ENCODE assay signal across 17 cellular contexts in genomic region chr9:90552317-90552716, GRCh38.
DNase-seq lines count a peak whose midpoint lies in the region; ATAC-seq and TF ChIP-seq lines count a peak whose summit lies in the region.
"Had no signal": no experiment of that assay in that cellular context is flagged by ENCODE, and none has a peak within 500 bp of the region (broad histone marks: within the 10 kb centered on the region; RNA-seq: fewer than 3 reads in every experiment).

No MANE protein-coding gene starts in this region.

- H3K4me3 Mint-ChIP-seq in activated T-helper 2 cell treated with anti-CD3 and anti-CD28 coated beads, Interferon-gamma antibody, Interleukin-2, Interleukin-4, amounts not matched to agents 10 μg/mL and 5 μg/mL and 100 μg/mL, durations not matched to agents 14 hours and 24 hours and 36 hours (ENCODE audit: low read depth), result no peak overlapping the region
- H3K4me3 Mint-ChIP-seq: type B pancreatic cell had no signal

- H3K27ac Mint-ChIP-seq in activated T-helper 2 cell treated with anti-CD3 and anti-CD28 coated beads, Interferon-gamma antibody, Interleukin-2, Interleukin-4, amounts not matched to agents 10 μg/mL and 5 μg/mL and 100 μg/mL, durations not matched to agents 14 hours and 24 hours and 36 hours, result no peak overlapping the region
- H3K27ac Mint-ChIP-seq: type B pancreatic cell had no signal

- H3K27me3 Mint-ChIP-seq in activated T-helper 2 cell treated with anti-CD3 and anti-CD28 coated beads, Interferon-gamma antibody, Interleukin-2, Interleukin-4, amounts not matched to agents 10 μg/mL and 5 μg/mL and 100 μg/mL, durations not matched to agents 14 hours and 24 hours and 36 hours (ENCODE audit: low read depth), result peaks cover 3% of the 10 kb centered on the region
- H3K27me3 Mint-ChIP-seq: type B pancreatic cell had no signal

- no peak overlapping the region for H3K4me3 ChIP-seq in GM12865 (ENCODE audit: low read depth, low read length)
- H3K4me3 ChIP-seq: A549, mucosa of descending colon, prostate gland, SJSA1 had no signal

- no peaks in the 10 kb centered on the region for H3K9me3 Mint-ChIP-seq in activated T-helper 2 cell treated with anti-CD3 and anti-CD28 coated beads, Interferon-gamma antibody, Interleukin-2, Interleukin-4, amounts not matched to agents 10 μg/mL and 5 μg/mL and 100 μg/mL, durations not matched to agents 14 hours and 24 hours and 36 hours
- H3K9me3 Mint-ChIP-seq: type B pancreatic cell had no signal

- no peaks in the 10 kb centered on the region for H3K36me3 Mint-ChIP-seq in activated T-helper 2 cell treated with anti-CD3 and anti-CD28 coated beads, Interferon-gamma antibody, Interleukin-2, Interleukin-4, amounts not matched to agents 10 μg/mL and 5 μg/mL and 100 μg/mL, durations not matched to agents 14 hours and 24 hours and 36 hours (ENCODE audit: low read depth)
- H3K36me3 Mint-ChIP-seq: type B pancreatic cell had no signal

- no peaks in the 10 kb centered on the region for H3K4me1 Mint-ChIP-seq in activated T-helper 2 cell treated with anti-CD3 and anti-CD28 coated beads, Interferon-gamma antibody, Interleukin-2, Interleukin-4, amounts not matched to agents 10 μg/mL and 5 μg/mL and 100 μg/mL, durations not matched to agents 14 hours and 24 hours and 36 hours (ENCODE audit: low read depth)

- TF ChIP-seq CTCF in GM12865 (IDR thresholded peaks at IDR 0.05; ENCODE audit: insufficient read depth, low read depth, low read length, missing control alignments), result no peak

- peak; percentile 68 for DNase-seq in GM12865 (ENCODE audit: low read depth)
- no peak for DNase-seq in 8988T
- DNase-seq in activated T-helper 2 cell treated with anti-CD3 and anti-CD28 coated beads, Interferon-gamma antibody, Interleukin-2, Interleukin-4, amounts not matched to agents 10 μg/mL and 5 μg/mL and 100 μg/mL, durations not matched to agents 14 hours and 24 hours and 36 hours (ENCODE audit: low spot score), result no peak
- DNase-seq in kidney tubule cell (ENCODE audit: low spot score), result no peak
- DNase-seq: Caco-2; effector CD8-positive, alpha-beta T cell; Kasumi-1; NCI-H1930 had no signal

- peak; percentile 82 for ATAC-seq in GM19324 (IDR thresholded peaks at IDR 0.05; ENCODE audit: low FRiP score, unreplicated experiment)
- ATAC-seq in GM21825 (IDR thresholded peaks at IDR 0.05; ENCODE audit: unreplicated experiment), result peak; percentile 88
- ATAC-seq in HG03354 (IDR thresholded peaks at IDR 0.05; ENCODE audit: poor library complexity, severe bottlenecking, unreplicated experiment), result peak; percentile 68
- no peak for ATAC-seq in HG02970 (IDR thresholded peaks at IDR 0.05; ENCODE audit: low FRiP score, unreplicated experiment)
- ATAC-seq: A549, mucosa of descending colon had no signal

- intact Hi-C loops in activated T-helper 2 cell treated with anti-CD3 and anti-CD28 coated beads, Interferon-gamma antibody, Interleukin-2, Interleukin-4, amounts not matched to agents 10 μg/mL and 5 μg/mL and 100 μg/mL, durations not matched to agents 14 hours and 24 hours and 36 hours (cut with micrococcal nuclease), result no loop called here
